ENCODE assay signal across 8 cellular contexts in the genomic region with DNA sequence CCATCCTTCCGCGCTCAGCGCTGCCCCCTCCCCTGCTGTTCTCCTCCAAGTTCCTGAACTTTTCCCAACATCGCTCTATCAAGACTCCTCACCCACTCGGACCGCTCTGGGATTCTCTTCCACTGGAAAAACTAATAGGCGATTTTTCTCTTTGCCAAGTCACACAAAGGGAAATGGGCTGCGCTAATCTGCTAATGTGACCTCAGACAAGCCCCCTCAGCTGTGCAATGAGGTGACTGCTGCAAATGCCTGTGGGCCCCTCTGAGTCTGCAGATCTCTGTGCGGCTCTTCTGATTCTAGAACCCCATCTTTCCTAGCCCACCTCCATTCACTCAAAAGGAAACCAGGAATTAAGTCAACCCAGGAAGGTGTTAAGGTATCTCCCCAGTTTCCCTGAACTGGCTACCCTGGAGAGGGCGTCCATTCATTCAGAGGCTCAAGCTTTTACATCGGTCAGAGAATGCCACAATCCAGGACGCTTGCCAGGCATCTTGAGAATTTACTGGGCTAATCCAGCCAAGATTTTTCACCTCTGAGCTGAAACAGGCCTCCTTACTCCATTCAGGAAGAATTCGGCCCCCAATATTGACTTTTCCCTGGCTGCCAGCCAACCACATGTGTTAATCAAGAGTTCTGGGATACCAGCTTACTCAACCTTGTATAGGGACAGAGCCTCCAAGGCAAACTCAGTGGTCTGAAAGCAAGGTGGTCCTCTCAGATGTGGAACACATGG. TPM values are rescaled to one million over a fixed set of nuclear protein-coding genes. Genes with fewer than 3 reads are reported as not detected.
DNase-seq lines count a peak whose midpoint lies in the region; ATAC-seq and TF ChIP-seq lines count a peak whose summit lies in the region.

No MANE protein-coding gene starts in this region.

- H3K36me3 Mint-ChIP-seq in IgD-negative memory B cell, result no peaks in the 10 kb centered on the region
- H3K36me3 Mint-ChIP-seq in naive thymus-derived CD8-positive, alpha-beta T cell, result peaks cover 0 to 4% (median 2%) of the 10 kb centered on the region in 3 donors
- H3K36me3 Mint-ChIP-seq in activated T-cell treated with anti-CD3 and anti-CD28 coated beads, Interleukin-2, amount 50 U/mL, for 4 hours (ENCODE audit: insufficient read depth), result no peaks in the 10 kb centered on the region

- no peak for ATAC-seq in naive thymus-derived CD8-positive, alpha-beta T cell
- ATAC-seq in GM18861 (IDR thresholded peaks at IDR 0.05; ENCODE audit: unreplicated experiment) (no peak), GM18520 (IDR thresholded peaks at IDR 0.05; ENCODE audit: unreplicated experiment) (no peak)
- no peak for ATAC-seq in activated T-cell treated with anti-CD3 and anti-CD28 coated beads, Interleukin-2, amount 50 U/mL, for 4 hours

- DNase-seq in esophagus squamous epithelium (lab: John Stamatoyannopoulos, UW), result no peak
- no peak for DNase-seq in naive thymus-derived CD8-positive, alpha-beta T cell
- no peak for DNase-seq in cerebellar cortex (ENCODE audit: low spot score)
- DNase-seq in activated T-cell treated with anti-CD3 and anti-CD28 coated beads, Interleukin-2, amount 50 U/mL, for 4 hours, result no peak

- H3K9me3 ChIP-seq in esophagus squamous epithelium, result no peaks in the 10 kb centered on the region

- TF ChIP-seq CTCF in esophagus squamous epithelium (IDR thresholded peaks at IDR 0.05), result no peak

- 34 to 36% methylated on average over 12 to 13 of the region's 13 CpGs for WGBS in esophagus squamous epithelium, 2 donors

- intact Hi-C loops in esophagus squamous epithelium (cut with DNase I), result no loop called here

- H2AFZ ChIP-seq in ACC112 (ENCODE audit: low read length, unreplicated experiment), result peak overlapping the region; percentile 24

- H3K4me1 ChIP-seq in ACC112 (ENCODE audit: control insufficient read depth, insufficient read depth, low read length, unreplicated experiment) (peaks cover 35% of the 10 kb centered on the region), esophagus squamous epithelium (peaks cover 0 to 44% (median 6%) of the 10 kb centered on the region in 3 donors)

- H3K27ac ChIP-seq in ACC112 (ENCODE audit: low read depth, low read length), result peak overlapping the region; percentile 58
- H3K27ac ChIP-seq in esophagus squamous epithelium, result peak overlapping the region in 3 of 4 donors; percentile 31 to 64 (median 55)

- H3K79me2 ChIP-seq in ACC112 (ENCODE audit: control insufficient read depth, insufficient read depth, low read length, unreplicated experiment), result peaks cover 36% of the 10 kb centered on the region

- H3K4me3 ChIP-seq in ACC112 (ENCODE audit: low read depth, low read length) (peak overlapping the region; percentile 81), esophagus squamous epithelium (peak overlapping the region in 3 of 4 donors; percentile 39 to 63 (median 46))

- peaks cover 46% of the 10 kb centered on the region for H3K27me3 Mint-ChIP-seq in IgD-negative memory B cell
- peaks cover 31 to 71% (median 50%) of the 10 kb centered on the region in 5 donors for H3K27me3 Mint-ChIP-seq in naive thymus-derived CD8-positive, alpha-beta T cell
- H3K27me3 Mint-ChIP-seq in activated T-cell treated with anti-CD3 and anti-CD28 coated beads, Interleukin-2, amount 50 U/mL, for 4 hours (ENCODE audit: low read depth), result peaks cover 47% of the 10 kb centered on the region

- TF ChIP-seq POLR2A in esophagus squamous epithelium (IDR thresholded peaks at IDR 0.05), result no peak

- POLR2A ChIA-PET in naive thymus-derived CD8-positive, alpha-beta T cell (lab: Charles Lee), result no interaction called here

- H3K27ac Mint-ChIP-seq in IgD-negative memory B cell, result no peak overlapping the region
- H3K27ac Mint-ChIP-seq in naive thymus-derived CD8-positive, alpha-beta T cell, result no peak overlapping the region

- H3K4me1 Mint-ChIP-seq in IgD-negative memory B cell, result peaks cover 0 to 10% (median 0%) of the 10 kb centered on the region in 3 donors
- peaks cover 6 to 14% (median 8%) of the 10 kb centered on the region in 4 donors for H3K4me1 Mint-ChIP-seq in naive thymus-derived CD8-positive, alpha-beta T cell
- H3K4me1 Mint-ChIP-seq in activated T-cell treated with anti-CD3 and anti-CD28 coated beads, Interleukin-2, amount 50 U/mL, for 4 hours (ENCODE audit: low read depth), result peaks cover 6% of the 10 kb centered on the region

- H3K36me3 ChIP-seq in ACC112 (ENCODE audit: insufficient read depth, low read length) (no peaks in the 10 kb centered on the region), esophagus squamous epithelium (no peaks in the 10 kb centered on the region)

- peak overlapping the region in 3 of 4 donors; percentile 14 to 84 (median 26) for H3K4me3 Mint-ChIP-seq in IgD-negative memory B cell
- H3K4me3 Mint-ChIP-seq in naive thymus-derived CD8-positive, alpha-beta T cell, result peak overlapping the region in 9 of 10 donors; percentile 16 to 75 (median 61)
- no peak overlapping the region for H3K4me3 Mint-ChIP-seq in activated T-cell treated with anti-CD3 and anti-CD28 coated beads, Interleukin-2, amount 50 U/mL, for 4 hours

- H3K27me3 ChIP-seq in ACC112 (ENCODE audit: insufficient read depth, low read length) (no peaks in the 10 kb centered on the region), esophagus squamous epithelium (peaks cover 0 to 71% (median 0%) of the 10 kb centered on the region in 4 donors)

- H3K9me3 Mint-ChIP-seq in IgD-negative memory B cell, result peaks cover 0 to 1% (median 0%) of the 10 kb centered on the region in 3 donors
- H3K9me3 Mint-ChIP-seq in naive thymus-derived CD8-positive, alpha-beta T cell, result peaks cover 0 to 13% (median 0%) of the 10 kb centered on the region in 9 donors
- H3K9me3 Mint-ChIP-seq in activated T-cell treated with anti-CD3 and anti-CD28 coated beads, Interleukin-2, amount 50 U/mL, for 4 hours, result no peaks in the 10 kb centered on the region

RNA-seq across cellular contexts. Expression of a gene that starts 0.8 kb away (rescaled TPM):
- polyA plus RNA-seq in IgD-negative memory B cell, result not detected
- total RNA-seq in esophagus squamous epithelium, result 1 to 10 TPM in 1 of 4 donors, under 1 TPM in 2, not detected in 1; 0.73 to 1.3 (median 0.76) TPM
- total RNA-seq in naive thymus-derived CD8-positive, alpha-beta T cell, result under 1 TPM in 1 of 2 experiments, not detected in 1; 0.05 TPM
- not detected for polyA plus RNA-seq in naive thymus-derived CD8-positive, alpha-beta T cell
- total RNA-seq in activated T-cell treated with anti-CD3 and anti-CD28 coated beads, Interleukin-2, amount 50 U/mL, for 4 hours, result under 1 TPM in 1 of 3 donors, not detected in 2; 0.03 TPM

RNA-seq across cellular contexts. Expression of a gene that starts 43.6 kb away (rescaled TPM):
- polyA plus RNA-seq in IgD-negative memory B cell, result not detected
- total RNA-seq in esophagus squamous epithelium, result not detected
- not detected for total RNA-seq in naive thymus-derived CD8-positive, alpha-beta T cell
- polyA plus RNA-seq in naive thymus-derived CD8-positive, alpha-beta T cell, result not detected
- total RNA-seq in activated T-cell treated with anti-CD3 and anti-CD28 coated beads, Interleukin-2, amount 50 U/mL, for 4 hours, result not detected
